ENCODE assay signal across 9 cellular contexts in genomic region chr5:55993013-55993412, GRCh38. TPM values are rescaled to one million over a fixed set of nuclear protein-coding genes. Genes with fewer than 3 reads are reported as not detected.
A peak's percentile ranks its signal among the peaks of the same experiment; 100 is the strongest.
DNase-seq lines count a peak whose midpoint lies in the region; ATAC-seq and TF ChIP-seq lines count a peak whose summit lies in the region.
"Had no signal": no experiment of that assay in that cellular context is flagged by ENCODE, and none has a peak within 500 bp of the region (broad histone marks: within the 10 kb centered on the region; RNA-seq: fewer than 3 reads in every experiment).

No MANE protein-coding gene starts in this region.

- POLR2A ChIA-PET in naive thymus-derived CD4-positive, alpha-beta T cell (lab: Charles Lee) = interaction anchor here (0.5 to 9.0 kb wide), 20 partner anchors 8 to 1333 kb away, joined by 3 to 97 read pairs (median 14); no protein-coding TSS in a partner anchor

- peak overlapping the region; percentile 50 to 100 (median 97) for H3K27ac Mint-ChIP-seq in naive thymus-derived CD4-positive, alpha-beta T cell

- H3K4me1 ChIP-seq in BE2C = no peaks in the 10 kb centered on the region
- H3K4me1 ChIP-seq in naive thymus-derived CD4-positive, alpha-beta T cell (ENCODE audit: control insufficient read depth in 2 of 2, insufficient read depth in 2 of 2, low read length in 2 of 2) = peaks cover 10 to 12% of the 10 kb centered on the region in 2 donors

- no peak for ATAC-seq in naive thymus-derived CD4-positive, alpha-beta T cell
- ATAC-seq: mucosa of descending colon had no signal

- no peaks in the 10 kb centered on the region for H3K36me3 ChIP-seq in BE2C
- H3K36me3 ChIP-seq in naive thymus-derived CD4-positive, alpha-beta T cell (ENCODE audit: control insufficient read depth in 2 of 3, insufficient read depth in 3 of 3, low read length in 3 of 3) = peaks cover 0 to 8% (median 0%) of the 10 kb centered on the region in 3 experiments

- no peaks in the 10 kb centered on the region for H3K9me3 ChIP-seq in BE2C
- no peaks in the 10 kb centered on the region for H3K9me3 ChIP-seq in naive thymus-derived CD4-positive, alpha-beta T cell (ENCODE audit: control insufficient read depth in 2 of 3, low read length in 3 of 3)
- H3K9me3 ChIP-seq: mucosa of descending colon had no signal

- intact Hi-C loops in naive thymus-derived CD4-positive, alpha-beta T cell (cut with micrococcal nuclease) = loop anchor here in 1 of 2 donors (2.0 to 5.0 kb wide), 2 partner anchors 14 to 824 kb away; partner anchors contain the start of gene MAP3K1

- TF ChIP-seq CTCF in BE2C (IDR thresholded peaks at IDR 0.05; ENCODE audit: low read depth, low read length) = no peak

- H3K4me1 Mint-ChIP-seq in naive thymus-derived CD4-positive, alpha-beta T cell = peaks cover 36 to 70% (median 62%) of the 10 kb centered on the region in 7 donors

- H3K27ac ChIP-seq in naive thymus-derived CD4-positive, alpha-beta T cell (ENCODE audit: low read depth, low read length) = peak overlapping the region; percentile 99

- no peak for DNase-seq in BE2C
- peak; percentile 28 for DNase-seq in LHCN-M2 (ENCODE audit: low read depth)
- peak; percentile 15 for DNase-seq in dedifferentiated amniotic fluid mesenchymal stem cell (ENCODE audit: extremely low spot score)
- no peak for DNase-seq in naive thymus-derived CD4-positive, alpha-beta T cell
- DNase-seq in activated effector memory CD4-positive, alpha-beta T cell treated with anti-CD3 and anti-CD28 coated beads, Interleukin-2, amount 50 U/mL, for 16 hours = no peak
- no peak for DNase-seq in NOMO-1 treated with dmso at 0.1 percent for 144 hours (lab: John Stamatoyannopoulos, UW; ENCODE audit: unreplicated experiment)
- no peak for DNase-seq in NCI-H1105 (lab: John Stamatoyannopoulos, UW)
- DNase-seq in NCI-H446 treated with DMSO at 0.1 percent for 48 hours (lab: John Stamatoyannopoulos, UW) = no peak

- H3K27me3 ChIP-seq in BE2C = no peaks in the 10 kb centered on the region
- H3K27me3 ChIP-seq in naive thymus-derived CD4-positive, alpha-beta T cell (ENCODE audit: control insufficient read depth in 2 of 2, insufficient read depth in 2 of 2, low read length in 2 of 2) = no peaks in the 10 kb centered on the region

- H3K4me3 Mint-ChIP-seq in naive thymus-derived CD4-positive, alpha-beta T cell = peak overlapping the region; percentile 88 to 99 (median 96)

- H3K36me3 Mint-ChIP-seq in naive thymus-derived CD4-positive, alpha-beta T cell = peaks cover 15 to 35% (median 25%) of the 10 kb centered on the region in 5 donors

- peak overlapping the region; percentile 92 for H3K4me3 ChIP-seq in BE2C (ENCODE audit: low read depth, low read length)
- H3K4me3 ChIP-seq in naive thymus-derived CD4-positive, alpha-beta T cell (ENCODE audit: low read length) = peak overlapping the region; percentile 94
- H3K4me3 ChIP-seq: mucosa of descending colon had no signal

- CTCF ChIA-PET in naive thymus-derived CD4-positive, alpha-beta T cell (lab: Charles Lee) = interaction anchor here (0.9 to 2.2 kb wide), 3 partner anchors 10 to 113 kb away, joined by 3 to 5 read pairs (median 4); no protein-coding TSS in a partner anchor

- H3K9me3 Mint-ChIP-seq in naive thymus-derived CD4-positive, alpha-beta T cell = peaks cover 0 to 5% (median 0%) of the 10 kb centered on the region in 11 donors

- H3K27me3 Mint-ChIP-seq in naive thymus-derived CD4-positive, alpha-beta T cell = no peaks in the 10 kb centered on the region

RNA-seq across cellular contexts. Expression of gene IL6ST, which starts 1.8 kb away (rescaled TPM):
- 24.4 TPM for polyA plus RNA-seq in BE2C (2012; ENCODE audit: insufficient read depth, insufficient read length, low read depth)
- total RNA-seq in LHCN-M2 (2014; rRNA removed) = 137 and 139 TPM in 2 replicates
- polyA plus RNA-seq in LHCN-M2 (2012) = 22.4 TPM
- total RNA-seq in naive thymus-derived CD4-positive, alpha-beta T cell = 100 to 1,000 TPM; 101 to 372 (median 346) TPM
- 100 to 1,000 TPM; 130 to 148 TPM for polyA plus RNA-seq in naive thymus-derived CD4-positive, alpha-beta T cell

Comparison
In these comparisons a context has a peak if more than half of its experiments do, and no peak if none do; other contexts are left out.
1. DNase-seq: peak in LHCN-M2 (single experiment) and dedifferentiated amniotic fluid mesenchymal stem cell (single experiment); none in BE2C (single experiment), naive thymus-derived CD4-positive, alpha-beta T cell (0 of 9), activated effector memory CD4-positive, alpha-beta T cell treated with anti-CD3 and anti-CD28 coated beads, Interleukin-2, amount 50 U/mL, for 16 hours (single experiment), NOMO-1 treated with dmso at 0.1 percent for 144 hours (single experiment), NCI-H1105 (single experiment) and NCI-H446 treated with DMSO at 0.1 percent for 48 hours (single experiment).